ENCODE assay signal across 8 cellular contexts in the genomic region with DNA sequence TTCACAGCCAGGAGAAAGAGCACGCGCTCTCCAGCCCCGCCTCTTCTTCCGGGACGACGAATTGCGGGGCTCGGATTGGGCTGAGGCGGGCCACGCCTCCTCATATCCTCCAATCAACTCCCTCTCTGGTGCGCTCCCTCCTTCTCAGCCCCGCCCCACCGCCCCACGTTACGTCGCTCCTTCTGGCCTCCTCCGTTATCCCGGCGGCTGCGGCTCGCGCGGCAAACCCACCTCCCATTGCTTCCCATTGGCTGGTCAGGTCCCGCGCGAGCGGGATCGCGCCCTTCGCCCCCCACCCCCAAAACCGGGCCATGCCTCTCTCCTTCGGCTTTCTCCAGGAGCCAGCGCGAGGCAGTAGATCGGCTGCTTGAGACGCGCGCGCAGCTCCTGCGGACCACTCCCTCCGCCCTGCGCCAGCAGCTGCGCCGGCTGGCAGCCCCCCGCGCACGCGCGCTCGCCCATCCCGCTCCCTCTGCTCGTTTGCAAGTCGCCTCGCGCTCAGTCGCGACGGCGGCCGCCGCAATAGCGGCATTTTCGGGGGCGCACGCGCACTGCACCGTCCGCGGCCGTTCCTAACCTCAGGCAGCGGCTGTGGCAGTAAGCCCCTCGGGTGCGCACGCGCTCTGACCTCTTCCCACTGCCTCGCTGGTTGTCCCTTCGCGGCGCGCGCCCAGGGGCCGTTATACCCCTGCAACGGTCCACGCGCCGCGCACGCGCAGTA. TPM values are rescaled to one million over a fixed set of nuclear protein-coding genes. Genes with fewer than 3 reads are reported as not detected.
DNase-seq lines count a peak whose midpoint lies in the region; ATAC-seq and TF ChIP-seq lines count a peak whose summit lies in the region.

No MANE protein-coding gene starts in this region.

- DNase-seq in DMS153 treated with DMSO at 0.1 percent for 48 hours (lab: John Stamatoyannopoulos, UW; ENCODE audit: unreplicated experiment) = peak; percentile 95
- peak; percentile 86 for DNase-seq in KG1 (lab: John Stamatoyannopoulos, UW)
- peak; percentile 97 for DNase-seq in activated T-cell treated with anti-CD3 and anti-CD28 coated beads, Interleukin-2, amount 50 U/mL, for 48 hours
- peak; percentile 98 for DNase-seq in myocyte (ENCODE audit: low read depth)
- DNase-seq in stimulated activated CD8-positive, alpha-beta memory T cell treated with anti-CD3 and anti-CD28 coated beads, Interleukin-7, amount 100 ng/mL, for 48 hours (ENCODE audit: extremely low read depth in 1 of 2, low read depth in 1 of 2) = peak; percentile 94 to 98

- ATAC-seq in GM21737 (IDR thresholded peaks at IDR 0.05; ENCODE audit: unreplicated experiment) = peak; percentile 68
- ATAC-seq in esophagus mucosa = peak; percentile 93

TF ChIP-seq in PFSK-1, 5 proteins besides CTCF, POLR2A, EP300 and RAD21:
- TF ChIP-seq POLR2AphosphoS5 (IDR thresholded peaks at IDR 0.05; ENCODE audit: low read depth, low read length) = peak; percentile 63
- TF ChIP-seq SIN3A (IDR thresholded peaks at IDR 0.05; ENCODE audit: borderline replicate concordance, insufficient read depth, low read length) = no peak
- peak; percentile 62 for TF ChIP-seq FOXP2 (optimal IDR thresholded peaks at IDR 0.05; ENCODE audit: borderline replicate concordance, extremely low read depth, extremely low read length, insufficient read depth)
- TF ChIP-seq, protein P1, sequence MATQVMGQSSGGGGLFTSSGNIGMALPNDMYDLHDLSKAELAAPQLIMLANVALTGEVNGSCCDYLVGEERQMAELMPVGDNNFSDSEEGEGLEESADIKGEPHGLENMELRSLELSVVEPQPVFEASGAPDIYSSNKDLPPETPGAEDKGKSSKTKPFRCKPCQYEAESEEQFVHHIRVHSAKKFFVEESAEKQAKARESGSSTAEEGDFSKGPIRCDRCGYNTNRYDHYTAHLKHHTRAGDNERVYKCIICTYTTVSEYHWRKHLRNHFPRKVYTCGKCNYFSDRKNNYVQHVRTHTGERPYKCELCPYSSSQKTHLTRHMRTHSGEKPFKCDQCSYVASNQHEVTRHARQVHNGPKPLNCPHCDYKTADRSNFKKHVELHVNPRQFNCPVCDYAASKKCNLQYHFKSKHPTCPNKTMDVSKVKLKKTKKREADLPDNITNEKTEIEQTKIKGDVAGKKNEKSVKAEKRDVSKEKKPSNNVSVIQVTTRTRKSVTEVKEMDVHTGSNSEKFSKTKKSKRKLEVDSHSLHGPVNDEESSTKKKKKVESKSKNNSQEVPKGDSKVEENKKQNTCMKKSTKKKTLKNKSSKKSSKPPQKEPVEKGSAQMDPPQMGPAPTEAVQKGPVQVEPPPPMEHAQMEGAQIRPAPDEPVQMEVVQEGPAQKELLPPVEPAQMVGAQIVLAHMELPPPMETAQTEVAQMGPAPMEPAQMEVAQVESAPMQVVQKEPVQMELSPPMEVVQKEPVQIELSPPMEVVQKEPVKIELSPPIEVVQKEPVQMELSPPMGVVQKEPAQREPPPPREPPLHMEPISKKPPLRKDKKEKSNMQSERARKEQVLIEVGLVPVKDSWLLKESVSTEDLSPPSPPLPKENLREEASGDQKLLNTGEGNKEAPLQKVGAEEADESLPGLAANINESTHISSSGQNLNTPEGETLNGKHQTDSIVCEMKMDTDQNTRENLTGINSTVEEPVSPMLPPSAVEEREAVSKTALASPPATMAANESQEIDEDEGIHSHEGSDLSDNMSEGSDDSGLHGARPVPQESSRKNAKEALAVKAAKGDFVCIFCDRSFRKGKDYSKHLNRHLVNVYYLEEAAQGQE (IDR thresholded peaks at IDR 0.05; ENCODE audit: insufficient read depth in 1 of 2, low read depth in 2 of 2, low read length in 2 of 2) = no peak

RNA-seq across cellular contexts. Expression of a gene that starts 0.5 kb away (rescaled TPM):
- 31.9 TPM for polyA plus RNA-seq in PFSK-1 (2012; ENCODE audit: insufficient read length, low read depth)
- total RNA-seq in esophagus mucosa = 33.0 TPM
- total RNA-seq in myocyte = 30.5 and 31.0 TPM in 2 replicates
- 36.6 TPM for polyA plus RNA-seq in myocyte (2012)

RNA-seq across cellular contexts. Expression of a gene that starts 9.6 kb away (rescaled TPM):
- polyA plus RNA-seq in PFSK-1 (2012; ENCODE audit: insufficient read length, low read depth) = 511 TPM
- total RNA-seq in esophagus mucosa = 206 TPM
- 82.3 and 89.0 TPM in 2 replicates for total RNA-seq in myocyte
- 264 TPM for polyA plus RNA-seq in myocyte (2012)

Comparison
In these comparisons a context has a peak if more than half of its experiments do, and no peak if none do; other contexts are left out.
1. Peak in every context shown above with its lines: DNase-seq and ATAC-seq.